Comparison of ENCODE assay signal across 1 cellular context in the genomic region with DNA sequence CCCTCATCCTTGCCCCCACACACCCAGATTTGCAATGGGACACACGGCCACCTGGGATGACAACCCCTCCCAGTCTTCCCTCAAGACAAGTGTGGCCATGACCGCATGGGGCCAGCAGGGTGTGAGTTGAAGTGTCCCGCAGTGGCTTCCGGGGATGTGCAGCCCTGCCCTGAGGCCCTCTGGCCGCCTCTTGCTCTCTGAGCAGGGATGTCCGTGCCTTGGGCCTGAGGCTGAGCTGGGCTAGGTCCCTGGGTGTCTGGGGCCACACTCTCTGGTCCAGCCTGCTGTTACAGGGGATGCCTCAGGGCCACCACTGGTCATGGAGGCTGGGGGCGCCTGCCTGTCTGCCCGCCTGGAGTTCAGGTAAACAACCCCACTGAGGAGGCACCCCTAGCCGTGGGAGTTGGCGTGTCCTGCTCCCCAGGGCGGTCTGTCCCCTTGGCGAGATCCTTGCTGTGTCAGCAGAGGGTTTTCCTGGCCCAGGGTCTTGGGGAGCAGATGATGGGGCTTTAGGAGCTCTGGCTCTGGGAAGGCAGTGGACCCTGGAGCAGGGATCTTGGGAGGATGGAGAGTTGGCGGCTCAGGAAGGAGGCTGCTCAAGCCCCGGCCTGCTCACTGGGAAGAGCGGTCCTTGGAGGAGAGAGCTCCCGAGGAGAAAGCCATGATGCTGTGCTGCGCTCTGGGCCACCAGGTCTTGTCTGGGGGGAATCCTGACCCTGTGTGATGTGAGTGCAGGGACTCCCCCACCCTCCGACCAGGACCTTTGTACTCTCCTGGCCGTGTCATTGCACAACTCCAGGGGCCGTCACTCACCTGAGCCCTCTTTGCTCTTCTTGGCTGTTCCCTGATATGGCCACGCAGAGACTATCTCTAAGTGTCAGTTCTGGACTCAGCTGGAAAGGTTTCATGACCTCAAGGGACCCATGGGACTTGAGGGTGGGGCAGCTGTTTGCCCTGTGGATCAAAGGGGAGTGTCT.
TF ChIP-seq lines count a peak whose summit lies in the region.

No MANE protein-coding gene starts in this region.

TF ChIP-seq in HepG2, 621 proteins besides CTCF, POLR2A, EP300 and RAD21 (continued from another document and continues in another):
- TF ChIP-seq TOPORS (CRISPR knock-in tag; IDR thresholded peaks at IDR 0.05) (no peak), ZNF629 (CRISPR knock-in tag; conservative IDR thresholded peaks at IDR 0.05) (no peak), ARNTL (CRISPR knock-in tag; IDR thresholded peaks at IDR 0.05) (no peak), HNF4A (CRISPR knock-in tag; IDR thresholded peaks at IDR 0.05) (peak; percentile 41; the same call in 1 of the 2 replicates), ZNF101 (CRISPR knock-in tag; IDR thresholded peaks at IDR 0.05; ENCODE audit: borderline replicate concordance, low read depth) (no peak), U2AF2 (IDR thresholded peaks at IDR 0.05; ENCODE audit: low read depth, low read length) (no peak), RNF2 (conservative IDR thresholded peaks at IDR 0.05; ENCODE audit: low read depth) (no peak), THAP11 (CRISPR knock-in tag; IDR thresholded peaks at IDR 0.05) (no peak), TARDBP (CRISPR knock-in tag; IDR thresholded peaks at IDR 0.05) (no peak), MAZ (IDR thresholded peaks at IDR 0.05; ENCODE audit: borderline replicate concordance, low read depth, low read length) (no peak), MAZ (CRISPR knock-in tag; IDR thresholded peaks at IDR 0.05; ENCODE audit: low read depth) (no peak), RBM22 (optimal IDR thresholded peaks at IDR 0.05; ENCODE audit: low read length) (no peak), CEBPB (IDR thresholded peaks at IDR 0.05; ENCODE audit: borderline replicate concordance, low read depth, low read length) (peak; percentile 83), LCORL (IDR thresholded peaks at IDR 0.05) (no peak), LCORL (CRISPR knock-in tag; IDR thresholded peaks at IDR 0.05) (no peak), TEAD2 (CRISPR knock-in tag; IDR thresholded peaks at IDR 0.05) (no peak), CEBPG (CRISPR knock-in tag; IDR thresholded peaks at IDR 0.05) (peak; percentile 67; the same call in 1 of the 2 replicates), TBL1XR1 (IDR thresholded peaks at IDR 0.05; ENCODE audit: borderline replicate concordance, low read length, partially characterized antibody) (no peak), HNF4G (IDR thresholded peaks at IDR 0.05; ENCODE audit: borderline replicate concordance, low read depth, low read length) (peak; percentile 45; the same call in 1 of the 2 replicates), HNF4G (CRISPR knock-in tag; IDR thresholded peaks at IDR 0.05; ENCODE audit: borderline replicate concordance, low read depth) (no peak), ZNF816 (CRISPR knock-in tag; IDR thresholded peaks at IDR 0.05; ENCODE audit: borderline replicate concordance) (no peak), ZNF446 (CRISPR knock-in tag; IDR thresholded peaks at IDR 0.05) (no peak)
- TF ChIP-seq, protein P1, sequence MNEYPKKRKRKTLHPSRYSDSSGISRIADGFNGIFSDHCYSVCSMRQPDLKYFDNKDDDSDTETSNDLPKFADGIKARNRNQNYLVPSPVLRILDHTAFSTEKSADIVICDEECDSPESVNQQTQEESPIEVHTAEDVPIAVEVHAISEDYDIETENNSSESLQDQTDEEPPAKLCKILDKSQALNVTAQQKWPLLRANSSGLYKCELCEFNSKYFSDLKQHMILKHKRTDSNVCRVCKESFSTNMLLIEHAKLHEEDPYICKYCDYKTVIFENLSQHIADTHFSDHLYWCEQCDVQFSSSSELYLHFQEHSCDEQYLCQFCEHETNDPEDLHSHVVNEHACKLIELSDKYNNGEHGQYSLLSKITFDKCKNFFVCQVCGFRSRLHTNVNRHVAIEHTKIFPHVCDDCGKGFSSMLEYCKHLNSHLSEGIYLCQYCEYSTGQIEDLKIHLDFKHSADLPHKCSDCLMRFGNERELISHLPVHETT (CRISPR knock-in tag; conservative IDR thresholded peaks at IDR 0.05), result no peak
- TF ChIP-seq, protein P2, sequence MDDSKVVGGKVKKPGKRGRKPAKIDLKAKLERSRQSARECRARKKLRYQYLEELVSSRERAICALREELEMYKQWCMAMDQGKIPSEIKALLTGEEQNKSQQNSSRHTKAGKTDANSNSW (CRISPR knock-in tag; IDR thresholded peaks at IDR 0.05; ENCODE audit: borderline replicate concordance), result no peak
- TF ChIP-seq, protein P3, sequence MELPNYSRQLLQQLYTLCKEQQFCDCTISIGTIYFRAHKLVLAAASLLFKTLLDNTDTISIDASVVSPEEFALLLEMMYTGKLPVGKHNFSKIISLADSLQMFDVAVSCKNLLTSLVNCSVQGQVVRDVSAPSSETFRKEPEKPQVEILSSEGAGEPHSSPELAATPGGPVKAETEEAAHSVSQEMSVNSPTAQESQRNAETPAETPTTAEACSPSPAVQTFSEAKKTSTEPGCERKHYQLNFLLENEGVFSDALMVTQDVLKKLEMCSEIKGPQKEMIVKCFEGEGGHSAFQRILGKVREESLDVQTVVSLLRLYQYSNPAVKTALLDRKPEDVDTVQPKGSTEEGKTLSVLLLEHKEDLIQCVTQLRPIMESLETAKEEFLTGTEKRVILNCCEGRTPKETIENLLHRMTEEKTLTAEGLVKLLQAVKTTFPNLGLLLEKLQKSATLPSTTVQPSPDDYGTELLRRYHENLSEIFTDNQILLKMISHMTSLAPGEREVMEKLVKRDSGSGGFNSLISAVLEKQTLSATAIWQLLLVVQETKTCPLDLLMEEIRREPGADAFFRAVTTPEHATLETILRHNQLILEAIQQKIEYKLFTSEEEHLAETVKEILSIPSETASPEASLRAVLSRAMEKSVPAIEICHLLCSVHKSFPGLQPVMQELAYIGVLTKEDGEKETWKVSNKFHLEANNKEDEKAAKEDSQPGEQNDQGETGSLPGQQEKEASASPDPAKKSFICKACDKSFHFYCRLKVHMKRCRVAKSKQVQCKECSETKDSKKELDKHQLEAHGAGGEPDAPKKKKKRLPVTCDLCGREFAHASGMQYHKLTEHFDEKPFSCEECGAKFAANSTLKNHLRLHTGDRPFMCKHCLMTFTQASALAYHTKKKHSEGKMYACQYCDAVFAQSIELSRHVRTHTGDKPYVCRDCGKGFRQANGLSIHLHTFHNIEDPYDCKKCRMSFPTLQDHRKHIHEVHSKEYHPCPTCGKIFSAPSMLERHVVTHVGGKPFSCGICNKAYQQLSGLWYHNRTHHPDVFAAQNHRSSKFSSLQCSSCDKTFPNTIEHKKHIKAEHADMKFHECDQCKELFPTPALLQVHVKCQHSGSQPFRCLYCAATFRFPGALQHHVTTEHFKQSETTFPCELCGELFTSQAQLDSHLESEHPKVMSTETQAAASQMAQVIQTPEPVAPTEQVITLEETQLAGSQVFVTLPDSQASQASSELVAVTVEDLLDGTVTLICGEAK (IDR thresholded peaks at IDR 0.05), result no peak
- TF ChIP-seq, protein P3 (CRISPR knock-in tag; IDR thresholded peaks at IDR 0.05), result no peak
- TF ChIP-seq, protein P4, sequence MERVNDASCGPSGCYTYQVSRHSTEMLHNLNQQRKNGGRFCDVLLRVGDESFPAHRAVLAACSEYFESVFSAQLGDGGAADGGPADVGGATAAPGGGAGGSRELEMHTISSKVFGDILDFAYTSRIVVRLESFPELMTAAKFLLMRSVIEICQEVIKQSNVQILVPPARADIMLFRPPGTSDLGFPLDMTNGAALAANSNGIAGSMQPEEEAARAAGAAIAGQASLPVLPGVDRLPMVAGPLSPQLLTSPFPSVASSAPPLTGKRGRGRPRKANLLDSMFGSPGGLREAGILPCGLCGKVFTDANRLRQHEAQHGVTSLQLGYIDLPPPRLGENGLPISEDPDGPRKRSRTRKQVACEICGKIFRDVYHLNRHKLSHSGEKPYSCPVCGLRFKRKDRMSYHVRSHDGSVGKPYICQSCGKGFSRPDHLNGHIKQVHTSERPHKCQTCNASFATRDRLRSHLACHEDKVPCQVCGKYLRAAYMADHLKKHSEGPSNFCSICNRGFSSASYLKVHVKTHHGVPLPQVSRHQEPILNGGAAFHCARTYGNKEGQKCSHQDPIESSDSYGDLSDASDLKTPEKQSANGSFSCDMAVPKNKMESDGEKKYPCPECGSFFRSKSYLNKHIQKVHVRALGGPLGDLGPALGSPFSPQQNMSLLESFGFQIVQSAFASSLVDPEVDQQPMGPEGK (CRISPR knock-in tag; IDR thresholded peaks at IDR 0.05), result 0 out of 2 replicates have a peak, but pooled peaks have one; percentile 16
- TF ChIP-seq, protein P5, sequence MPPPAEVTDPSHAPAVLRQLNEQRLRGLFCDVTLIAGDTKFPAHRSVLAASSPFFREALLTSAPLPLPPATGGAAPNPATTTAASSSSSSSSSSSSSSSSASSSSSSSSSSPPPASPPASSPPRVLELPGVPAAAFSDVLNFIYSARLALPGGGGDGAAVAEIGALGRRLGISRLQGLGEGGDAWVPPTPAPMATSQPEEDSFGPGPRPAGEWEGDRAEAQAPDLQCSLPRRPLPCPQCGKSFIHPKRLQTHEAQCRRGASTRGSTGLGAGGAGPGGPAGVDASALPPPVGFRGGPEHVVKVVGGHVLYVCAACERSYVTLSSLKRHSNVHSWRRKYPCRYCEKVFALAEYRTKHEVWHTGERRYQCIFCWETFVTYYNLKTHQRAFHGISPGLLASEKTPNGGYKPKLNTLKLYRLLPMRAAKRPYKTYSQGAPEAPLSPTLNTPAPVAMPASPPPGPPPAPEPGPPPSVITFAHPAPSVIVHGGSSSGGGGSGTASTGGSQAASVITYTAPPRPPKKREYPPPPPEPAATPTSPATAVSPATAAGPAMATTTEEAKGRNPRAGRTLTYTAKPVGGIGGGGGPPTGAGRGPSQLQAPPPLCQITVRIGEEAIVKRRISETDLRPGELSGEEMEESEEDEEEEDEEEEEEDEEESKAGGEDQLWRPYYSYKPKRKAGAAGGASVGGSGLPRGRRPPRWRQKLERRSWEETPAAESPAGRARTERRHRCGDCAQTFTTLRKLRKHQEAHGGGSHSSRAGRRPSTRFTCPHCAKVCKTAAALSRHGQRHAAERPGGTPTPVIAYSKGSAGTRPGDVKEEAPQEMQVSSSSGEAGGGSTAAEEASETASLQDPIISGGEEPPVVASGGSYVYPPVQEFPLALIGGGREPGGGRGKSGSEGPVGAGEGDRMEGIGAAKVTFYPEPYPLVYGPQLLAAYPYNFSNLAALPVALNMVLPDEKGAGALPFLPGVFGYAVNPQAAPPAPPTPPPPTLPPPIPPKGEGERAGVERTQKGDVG (CRISPR knock-in tag; IDR thresholded peaks at IDR 0.05; ENCODE audit: borderline replicate concordance), result no peak
- TF ChIP-seq, protein P6, sequence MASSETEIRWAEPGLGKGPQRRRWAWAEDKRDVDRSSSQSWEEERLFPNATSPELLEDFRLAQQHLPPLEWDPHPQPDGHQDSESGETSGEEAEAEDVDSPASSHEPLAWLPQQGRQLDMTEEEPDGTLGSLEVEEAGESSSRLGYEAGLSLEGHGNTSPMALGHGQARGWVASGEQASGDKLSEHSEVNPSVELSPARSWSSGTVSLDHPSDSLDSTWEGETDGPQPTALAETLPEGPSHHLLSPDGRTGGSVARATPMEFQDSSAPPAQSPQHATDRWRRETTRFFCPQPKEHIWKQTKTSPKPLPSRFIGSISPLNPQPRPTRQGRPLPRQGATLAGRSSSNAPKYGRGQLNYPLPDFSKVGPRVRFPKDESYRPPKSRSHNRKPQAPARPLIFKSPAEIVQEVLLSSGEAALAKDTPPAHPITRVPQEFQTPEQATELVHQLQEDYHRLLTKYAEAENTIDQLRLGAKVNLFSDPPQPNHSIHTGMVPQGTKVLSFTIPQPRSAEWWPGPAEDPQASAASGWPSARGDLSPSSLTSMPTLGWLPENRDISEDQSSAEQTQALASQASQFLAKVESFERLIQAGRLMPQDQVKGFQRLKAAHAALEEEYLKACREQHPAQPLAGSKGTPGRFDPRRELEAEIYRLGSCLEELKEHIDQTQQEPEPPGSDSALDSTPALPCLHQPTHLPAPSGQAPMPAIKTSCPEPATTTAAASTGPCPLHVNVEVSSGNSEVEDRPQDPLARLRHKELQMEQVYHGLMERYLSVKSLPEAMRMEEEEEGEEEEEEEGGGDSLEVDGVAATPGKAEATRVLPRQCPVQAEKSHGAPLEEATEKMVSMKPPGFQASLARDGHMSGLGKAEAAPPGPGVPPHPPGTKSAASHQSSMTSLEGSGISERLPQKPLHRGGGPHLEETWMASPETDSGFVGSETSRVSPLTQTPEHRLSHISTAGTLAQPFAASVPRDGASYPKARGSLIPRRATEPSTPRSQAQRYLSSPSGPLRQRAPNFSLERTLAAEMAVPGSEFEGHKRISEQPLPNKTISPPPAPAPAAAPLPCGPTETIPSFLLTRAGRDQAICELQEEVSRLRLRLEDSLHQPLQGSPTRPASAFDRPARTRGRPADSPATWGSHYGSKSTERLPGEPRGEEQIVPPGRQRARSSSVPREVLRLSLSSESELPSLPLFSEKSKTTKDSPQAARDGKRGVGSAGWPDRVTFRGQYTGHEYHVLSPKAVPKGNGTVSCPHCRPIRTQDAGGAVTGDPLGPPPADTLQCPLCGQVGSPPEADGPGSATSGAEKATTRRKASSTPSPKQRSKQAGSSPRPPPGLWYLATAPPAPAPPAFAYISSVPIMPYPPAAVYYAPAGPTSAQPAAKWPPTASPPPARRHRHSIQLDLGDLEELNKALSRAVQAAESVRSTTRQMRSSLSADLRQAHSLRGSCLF (CRISPR knock-in tag; IDR thresholded peaks at IDR 0.05; ENCODE audit: borderline replicate concordance), result no peak
- TF ChIP-seq, protein P7, sequence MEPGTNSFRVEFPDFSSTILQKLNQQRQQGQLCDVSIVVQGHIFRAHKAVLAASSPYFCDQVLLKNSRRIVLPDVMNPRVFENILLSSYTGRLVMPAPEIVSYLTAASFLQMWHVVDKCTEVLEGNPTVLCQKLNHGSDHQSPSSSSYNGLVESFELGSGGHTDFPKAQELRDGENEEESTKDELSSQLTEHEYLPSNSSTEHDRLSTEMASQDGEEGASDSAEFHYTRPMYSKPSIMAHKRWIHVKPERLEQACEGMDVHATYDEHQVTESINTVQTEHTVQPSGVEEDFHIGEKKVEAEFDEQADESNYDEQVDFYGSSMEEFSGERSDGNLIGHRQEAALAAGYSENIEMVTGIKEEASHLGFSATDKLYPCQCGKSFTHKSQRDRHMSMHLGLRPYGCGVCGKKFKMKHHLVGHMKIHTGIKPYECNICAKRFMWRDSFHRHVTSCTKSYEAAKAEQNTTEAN (CRISPR knock-in tag; conservative IDR thresholded peaks at IDR 0.05), result no peak
